Comparison of ENCODE assay signal across 26 cellular contexts in the genomic region with DNA sequence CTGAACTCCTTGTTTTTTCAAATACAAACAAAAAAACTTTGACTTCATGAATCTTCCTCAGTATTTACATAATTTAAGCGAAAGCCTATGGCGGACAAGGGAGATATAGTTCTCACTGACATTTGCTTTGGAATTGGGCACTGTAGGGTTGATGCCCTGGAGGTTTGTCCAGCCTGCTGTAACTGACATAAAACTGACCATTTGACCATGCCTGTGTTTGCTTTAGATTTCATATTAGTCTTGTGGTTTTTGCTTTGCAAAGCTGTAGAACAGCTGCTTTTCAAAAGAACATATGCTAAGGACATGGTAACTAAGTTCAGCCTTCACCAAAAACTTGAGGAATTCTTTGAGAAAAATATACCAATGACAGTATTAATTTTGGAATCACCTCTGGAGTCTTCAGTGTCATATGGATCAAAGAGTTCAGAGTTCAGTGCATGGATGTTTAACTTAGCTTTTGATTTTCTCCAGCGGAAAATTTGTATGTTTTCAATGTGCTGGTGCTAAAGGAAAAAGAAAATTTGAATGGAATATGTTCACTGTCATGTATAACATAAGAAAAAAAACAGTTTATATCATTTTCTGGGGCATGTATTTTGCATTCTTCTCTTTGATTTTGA.
"Had no signal": no experiment of that assay in that cellular context is flagged by ENCODE, and none has a peak within 500 bp of the region (broad histone marks: within the 10 kb centered on the region; RNA-seq: fewer than 3 reads in every experiment).

No MANE protein-coding gene starts in this region.

- H3K4me3 Mint-ChIP-seq: dendritic cell treated with granulocyte-macrophage colony-stimulating factor and Interleukin-4, amounts not matched to agents 40 ng/mL and 50 ng/mL, for 4 days; memory B cell; naive B cell; natural killer cell treated with Interleukin-12 subunit alpha and Interleukin-12 subunit beta and Interleukin-15 and Interleukin-18, amount 100 ng/mL, for 72 hours; neural crest cell; stimulated activated memory B cell treated with anti-CD40 and anti-IgM and Interleukin-4, amounts not matched to agents 10 μg/mL and 1 μg/mL and 100 μg/mL, for 72 hours; type B pancreatic cell had no signal

- H3K9me3 Mint-ChIP-seq: dendritic cell treated with granulocyte-macrophage colony-stimulating factor and Interleukin-4, amounts not matched to agents 40 ng/mL and 50 ng/mL, for 4 days; memory B cell; naive B cell; natural killer cell treated with Interleukin-12 subunit alpha and Interleukin-12 subunit beta and Interleukin-15 and Interleukin-18, amount 100 ng/mL, for 72 hours; neural crest cell; stimulated activated memory B cell treated with anti-CD40 and anti-IgM and Interleukin-4, amounts not matched to agents 10 μg/mL and 1 μg/mL and 100 μg/mL, for 72 hours; type B pancreatic cell had no signal

- H3K36me3 ChIP-seq: colonic mucosa, esophagus squamous epithelium, gastrocnemius medialis, sigmoid colon, spleen, tibial artery had no signal

- H3K27me3 ChIP-seq: colonic mucosa, esophagus squamous epithelium, gastrocnemius medialis, sigmoid colon, spleen, testis, tibial artery had no signal

- H3K27me3 Mint-ChIP-seq: dendritic cell treated with granulocyte-macrophage colony-stimulating factor and Interleukin-4, amounts not matched to agents 40 ng/mL and 50 ng/mL, for 4 days; memory B cell; naive B cell; natural killer cell treated with Interleukin-12 subunit alpha and Interleukin-12 subunit beta and Interleukin-15 and Interleukin-18, amount 100 ng/mL, for 72 hours; stimulated activated memory B cell treated with anti-CD40 and anti-IgM and Interleukin-4, amounts not matched to agents 10 μg/mL and 1 μg/mL and 100 μg/mL, for 72 hours; type B pancreatic cell had no signal

- H3K4me3 ChIP-seq: colonic mucosa, esophagus squamous epithelium, gastrocnemius medialis, lung, psoas muscle, sigmoid colon, skin epidermis, spleen, testis, tibial artery had no signal

- H3K4me1 ChIP-seq: colonic mucosa, esophagus squamous epithelium, gastrocnemius medialis, psoas muscle, sigmoid colon, spleen, tibial artery had no signal

- H3K27ac Mint-ChIP-seq: dendritic cell treated with granulocyte-macrophage colony-stimulating factor and Interleukin-4, amounts not matched to agents 40 ng/mL and 50 ng/mL, for 4 days; memory B cell; naive B cell; natural killer cell treated with Interleukin-12 subunit alpha and Interleukin-12 subunit beta and Interleukin-15 and Interleukin-18, amount 100 ng/mL, for 72 hours; stimulated activated memory B cell treated with anti-CD40 and anti-IgM and Interleukin-4, amounts not matched to agents 10 μg/mL and 1 μg/mL and 100 μg/mL, for 72 hours; type B pancreatic cell had no signal

- H3K4me1 Mint-ChIP-seq: memory B cell; naive B cell; stimulated activated memory B cell treated with anti-CD40 and anti-IgM and Interleukin-4, amounts not matched to agents 10 μg/mL and 1 μg/mL and 100 μg/mL, for 72 hours had no signal

- H3K9me3 ChIP-seq: colonic mucosa, esophagus squamous epithelium, gastrocnemius medialis, psoas muscle, sigmoid colon, spleen, testis, tibial artery had no signal

- H3K36me3 Mint-ChIP-seq: memory B cell; naive B cell; natural killer cell treated with Interleukin-12 subunit alpha and Interleukin-12 subunit beta and Interleukin-15 and Interleukin-18, amount 100 ng/mL, for 72 hours; stimulated activated memory B cell treated with anti-CD40 and anti-IgM and Interleukin-4, amounts not matched to agents 10 μg/mL and 1 μg/mL and 100 μg/mL, for 72 hours; type B pancreatic cell had no signal

- DNase-seq: cerebellar nuclear complex; colonic mucosa; effector CD8-positive, alpha-beta T cell; erythroblast; esophagus squamous epithelium; gastrocnemius medialis; head of caudate nucleus; naive B cell; posterior cingulate gyrus; psoas muscle; right cardiac atrium; sigmoid colon; spleen; stimulated activated CD4-positive, alpha-beta T cell treated with anti-CD3 and anti-CD28 coated beads, Interleukin-4, amount 100 ng/mL, for 4 hours; stimulated activated naive CD8-positive, alpha-beta T cell treated with anti-CD3 and anti-CD28 coated beads, Interleukin-15, Interleukin-2, amounts not matched to agents 100 U/mL and 50 U/mL, for 24 hours; substantia nigra; testis; tibial artery had no signal

- H3K27ac ChIP-seq: colonic mucosa, esophagus squamous epithelium, gastrocnemius medialis, psoas muscle, sigmoid colon, skin epidermis, spleen, testis, tibial artery had no signal
